ENCODE assay signal across 1 cellular context in genomic region chr2:117704818-117705217, GRCh38.
TF ChIP-seq lines count a peak whose summit lies in the region.

No MANE protein-coding gene starts in this region.

TF ChIP-seq in K562, 482 proteins besides CTCF, POLR2A, EP300 and RAD21 (continued from another document):
- peak; percentile 49; the same call in 1 of the 2 replicates for TF ChIP-seq C11orf30 (IDR thresholded peaks at IDR 0.05; ENCODE audit: low read depth)
- no peak for TF ChIP-seq RNF219 (CRISPR knock-in tag; IDR thresholded peaks at IDR 0.05)
- no peak for TF ChIP-seq FOXP1 (CRISPR knock-in tag; IDR thresholded peaks at IDR 0.05)
- TF ChIP-seq ZNF316 (IDR thresholded peaks at IDR 0.05), result peak; percentile 74
- TF ChIP-seq ZNF277 (CRISPR knock-in tag; IDR thresholded peaks at IDR 0.05; ENCODE audit: borderline replicate concordance), result no peak
- no peak for TF ChIP-seq CBFA2T2 (conservative IDR thresholded peaks at IDR 0.05)
- no peak for TF ChIP-seq ZNF408 (CRISPR knock-in tag; IDR thresholded peaks at IDR 0.05; ENCODE audit: low read depth)
- no peak for TF ChIP-seq MTA3 (IDR thresholded peaks at IDR 0.05; ENCODE audit: borderline replicate concordance)
